18 cellular contexts compared by ENCODE assay signal in the genomic region with DNA sequence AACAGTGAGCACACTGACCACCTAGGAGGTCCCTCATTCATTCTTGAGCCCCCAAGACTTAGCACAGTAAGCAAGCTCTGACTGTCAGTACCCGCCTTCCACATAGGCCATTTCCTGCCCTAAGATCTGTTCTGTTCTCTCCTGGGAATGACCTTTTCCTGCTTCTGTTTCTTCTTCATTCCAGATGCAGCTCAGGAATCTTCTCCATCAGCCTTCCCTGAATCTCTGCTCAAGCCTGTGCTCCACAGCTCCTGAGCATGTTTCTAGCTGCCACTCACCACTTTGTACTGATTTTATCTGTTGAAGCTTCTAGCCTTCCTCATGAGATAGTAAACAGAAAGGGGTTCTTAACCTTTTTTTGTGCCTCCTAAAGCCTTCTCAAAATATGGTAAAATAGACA. TPM values are rescaled to one million over a fixed set of nuclear protein-coding genes. Genes with fewer than 3 reads are reported as not detected.
DNase-seq lines count a peak whose midpoint lies in the region; ATAC-seq, FAIRE-seq and TF ChIP-seq lines count a peak whose summit lies in the region.
"Had no signal": no experiment of that assay in that cellular context is flagged by ENCODE, and none has a peak within 500 bp of the region (broad histone marks: within the 10 kb centered on the region; RNA-seq: fewer than 3 reads in every experiment).

No MANE protein-coding gene starts in this region.

- intact Hi-C loops in spleen (cut with DNase I; ENCODE audit: low total_unique reads), result no loop called here
- intact Hi-C loops in kidney (cut with DNase I), result no loop called here

- ATAC-seq in activated T-helper 17 cell treated with anti-CD3 and anti-CD28 coated beads, Interleukin-2, amount 50 U/mL, for 72 hours (replicated peaks), result no peak
- ATAC-seq: activated CD4-positive, CD25-positive, alpha-beta regulatory T cell treated with anti-CD3 and anti-CD28 coated beads, Interleukin-2, amount 50 U/mL, for 24 hours; activated T-cell treated with anti-CD3 and anti-CD28 coated beads, Interleukin-2, amount 50 U/mL, for 4 hours; body of pancreas; gastrocnemius medialis; PC-3 had no signal

- peak overlapping the region; percentile 54 for H2AFZ ChIP-seq in fibroblast of lung (ENCODE audit: low read length)

- no peak for TF ChIP-seq EP300 in suprapubic skin (IDR thresholded peaks at IDR 0.05)

- H3K4me3 Mint-ChIP-seq in activated naive CD4-positive, alpha-beta T cell treated with anti-CD3 and anti-CD28 coated beads, Interleukin-2, amount 10 ng/mL, durations not matched to agents 7 days and 5 days, result no peak overlapping the region
- no peak overlapping the region for H3K4me3 Mint-ChIP-seq in activated T-helper 17 cell treated with anti-CD3 and anti-CD28 coated beads, Interleukin-2, amount 50 U/mL, for 72 hours
- H3K4me3 Mint-ChIP-seq: activated T-cell treated with anti-CD3 and anti-CD28 coated beads, Interleukin-2, amount 50 U/mL, for 4 hours; stimulated activated naive CD8-positive, alpha-beta T cell treated with anti-CD3 and anti-CD28 coated beads, Interleukin-15, Interleukin-2, amounts not matched to agents 100 ng/mL and 50 ng/mL, for 24 hours had no signal

- peak overlapping the region; percentile 62 for H3K27ac ChIP-seq in fibroblast of lung (ENCODE audit: insufficient read depth, low read length)
- peak overlapping the region in 6 of 8 donors; percentile 60 to 90 (median 80) for H3K27ac ChIP-seq in spleen
- H3K27ac ChIP-seq in suprapubic skin, result no peak overlapping the region
- H3K27ac ChIP-seq in kidney (ENCODE audit: low read depth in 2 of 2, low read length in 2 of 2), result no peak overlapping the region
- H3K27ac ChIP-seq: gastrocnemius medialis had no signal

- H3K4me1 ChIP-seq in fibroblast of lung (ENCODE audit: control insufficient read depth, extremely low read depth, insufficient read depth, low read length) (peaks cover 10% of the 10 kb centered on the region), spleen (peaks cover 0 to 53% (median 27%) of the 10 kb centered on the region in 6 donors), suprapubic skin (peaks cover 8% of the 10 kb centered on the region), kidney (ENCODE audit: control insufficient read depth in 1 of 2, insufficient read depth in 1 of 2, low read depth in 1 of 2, low read length in 2 of 2) (no peaks in the 10 kb centered on the region)
- H3K4me1 ChIP-seq: body of pancreas, gastrocnemius medialis had no signal

- H4K20me1 ChIP-seq in fibroblast of lung (ENCODE audit: control insufficient read depth, extremely low read depth, insufficient read depth, low read length), result no peaks in the 10 kb centered on the region

- H3K9ac ChIP-seq in fibroblast of lung (ENCODE audit: insufficient read depth, low read length) (no peak overlapping the region), kidney (ENCODE audit: low read length in 2 of 2) (no peak overlapping the region)

- peak overlapping the region; percentile 73 for H3K27ac Mint-ChIP-seq in activated naive CD4-positive, alpha-beta T cell treated with anti-CD3 and anti-CD28 coated beads, Interleukin-2, amount 10 ng/mL, durations not matched to agents 7 days and 5 days
- peak overlapping the region; percentile 63 for H3K27ac Mint-ChIP-seq in activated T-helper 17 cell treated with anti-CD3 and anti-CD28 coated beads, Interleukin-2, amount 50 U/mL, for 72 hours
- H3K27ac Mint-ChIP-seq: stimulated activated naive CD8-positive, alpha-beta T cell treated with anti-CD3 and anti-CD28 coated beads, Interleukin-15, Interleukin-2, amounts not matched to agents 100 ng/mL and 50 ng/mL, for 24 hours had no signal

- H3K27me3 Mint-ChIP-seq in activated naive CD4-positive, alpha-beta T cell treated with anti-CD3 and anti-CD28 coated beads, Interleukin-2, amount 10 ng/mL, durations not matched to agents 7 days and 5 days, result no peaks in the 10 kb centered on the region
- H3K27me3 Mint-ChIP-seq in activated T-helper 17 cell treated with anti-CD3 and anti-CD28 coated beads, Interleukin-2, amount 50 U/mL, for 72 hours, result no peaks in the 10 kb centered on the region
- H3K27me3 Mint-ChIP-seq: stimulated activated naive CD8-positive, alpha-beta T cell treated with anti-CD3 and anti-CD28 coated beads, Interleukin-15, Interleukin-2, amounts not matched to agents 100 ng/mL and 50 ng/mL, for 24 hours had no signal

- TF ChIP-seq CTCF in fibroblast of lung (conservative IDR thresholded peaks at IDR 0.05 in 1 of 2, IDR thresholded peaks at IDR 0.05 in 1 of 2; ENCODE audit: low read depth in 1 of 2, low read length in 2 of 2) (no peak), spleen (IDR thresholded peaks at IDR 0.05 in 8 of 11, conservative IDR thresholded peaks at IDR 0.05 in 3 of 11) (no peak), suprapubic skin (IDR thresholded peaks at IDR 0.05) (no peak), kidney (IDR thresholded peaks at IDR 0.05; ENCODE audit: borderline replicate concordance, extremely low read depth, insufficient read depth) (no peak)

- peaks cover 1% of the 10 kb centered on the region for H3K36me3 Mint-ChIP-seq in activated naive CD4-positive, alpha-beta T cell treated with anti-CD3 and anti-CD28 coated beads, Interleukin-2, amount 10 ng/mL, durations not matched to agents 7 days and 5 days
- H3K36me3 Mint-ChIP-seq in activated T-helper 17 cell treated with anti-CD3 and anti-CD28 coated beads, Interleukin-2, amount 50 U/mL, for 72 hours (ENCODE audit: low read depth), result no peaks in the 10 kb centered on the region

- no peak for DNase-seq in activated naive CD4-positive, alpha-beta T cell treated with anti-CD3 and anti-CD28 coated beads, Interleukin-2, amount 10 ng/mL, durations not matched to agents 7 days and 5 days
- DNase-seq in activated naive CD4-positive, alpha-beta T cell treated with Interleukin-2 at 50 U/mL for 16 hours, result no peak
- DNase-seq in fibroblast of lung (ENCODE audit: low read depth in 2 of 2), result no peak
- no peak for DNase-seq in spleen
- DNase-seq in suprapubic skin (ENCODE audit: low spot score in 2 of 2), result no peak
- DNase-seq in GM03348 (ENCODE audit: low spot score), result no peak
- DNase-seq in kidney, result no peak
- DNase-seq: activated T-cell treated with anti-CD3 and anti-CD28 coated beads, Interleukin-2, amount 50 U/mL, for 4 hours; body of pancreas; effector CD8-positive, alpha-beta T cell; gastrocnemius medialis; KG1; NCI-H526; occipital lobe; PC-3 had no signal

- H3K4me3 ChIP-seq in fibroblast of lung (replicated peaks in 1 of 4; ENCODE audit: control extremely low read depth in 1 of 4, insufficient read depth in 1 of 4, low read depth in 3 of 4, low read length in 4 of 4) (no peak overlapping the region), spleen (peak overlapping the region in 1 of 8 donors; percentile 33), suprapubic skin (no peak overlapping the region), kidney (ENCODE audit: low read length in 2 of 2) (no peak overlapping the region)
- H3K4me3 ChIP-seq: body of pancreas, gastrocnemius medialis had no signal

- H3K4me1 Mint-ChIP-seq in activated naive CD4-positive, alpha-beta T cell treated with anti-CD3 and anti-CD28 coated beads, Interleukin-2, amount 10 ng/mL, durations not matched to agents 7 days and 5 days, result peaks cover 47% of the 10 kb centered on the region
- H3K4me1 Mint-ChIP-seq in activated T-helper 17 cell treated with anti-CD3 and anti-CD28 coated beads, Interleukin-2, amount 50 U/mL, for 72 hours, result peaks cover 15% of the 10 kb centered on the region

- H3K27me3 ChIP-seq in fibroblast of lung (ENCODE audit: control insufficient read depth, insufficient read depth, low read length) (no peaks in the 10 kb centered on the region), spleen (replicated peaks in 1 of 7) (no peaks in the 10 kb centered on the region), suprapubic skin (no peaks in the 10 kb centered on the region)
- H3K27me3 ChIP-seq: body of pancreas, gastrocnemius medialis had no signal

- FAIRE-seq in kidney (lab: Jason Lieb, UNC), result no peak

- H3K9me3 Mint-ChIP-seq in activated naive CD4-positive, alpha-beta T cell treated with anti-CD3 and anti-CD28 coated beads, Interleukin-2, amount 10 ng/mL, durations not matched to agents 7 days and 5 days, result no peaks in the 10 kb centered on the region
- H3K9me3 Mint-ChIP-seq in activated T-helper 17 cell treated with anti-CD3 and anti-CD28 coated beads, Interleukin-2, amount 50 U/mL, for 72 hours, result no peaks in the 10 kb centered on the region
- H3K9me3 Mint-ChIP-seq: activated T-cell treated with anti-CD3 and anti-CD28 coated beads, Interleukin-2, amount 50 U/mL, for 4 hours; stimulated activated naive CD8-positive, alpha-beta T cell treated with anti-CD3 and anti-CD28 coated beads, Interleukin-15, Interleukin-2, amounts not matched to agents 100 ng/mL and 50 ng/mL, for 24 hours had no signal

- H3K9me3 ChIP-seq in fibroblast of lung (ENCODE audit: control insufficient read depth, insufficient read depth, low read depth, low read length) (no peaks in the 10 kb centered on the region), spleen (no peaks in the 10 kb centered on the region), suprapubic skin (no peaks in the 10 kb centered on the region), kidney (ENCODE audit: control insufficient read depth in 1 of 2, low read length in 2 of 2) (no peaks in the 10 kb centered on the region)
- H3K9me3 ChIP-seq: body of pancreas, gastrocnemius medialis had no signal

- no peak overlapping the region for H3K4me2 ChIP-seq in fibroblast of lung (ENCODE audit: extremely low read depth, insufficient read depth, low read length)

- no peaks in the 10 kb centered on the region for H3K36me3 ChIP-seq in fibroblast of lung (ENCODE audit: control insufficient read depth, insufficient read depth, low read length)
- H3K36me3 ChIP-seq in spleen, result no peaks in the 10 kb centered on the region
- H3K36me3 ChIP-seq in suprapubic skin, result no peaks in the 10 kb centered on the region
- H3K36me3 ChIP-seq in kidney (ENCODE audit: control insufficient read depth in 1 of 2, insufficient read depth in 2 of 2, low read length in 2 of 2), result no peaks in the 10 kb centered on the region
- H3K36me3 ChIP-seq: gastrocnemius medialis had no signal

- 53 to 81% (median 68%) methylated on average over 1 of the region's 1 CpG for WGBS in spleen, 5 donors
- WGBS in suprapubic skin, result 75% methylated on average over 1 of the region's 1 CpG

- TF ChIP-seq POLR2A in spleen (IDR thresholded peaks at IDR 0.05) (no peak), suprapubic skin (IDR thresholded peaks at IDR 0.05) (no peak)

- CTCF ChIA-PET in activated naive CD4-positive, alpha-beta T cell treated with anti-CD3 and anti-CD28 coated beads, Interleukin-2, amount 10 ng/mL, durations not matched to agents 7 days and 5 days (lab: Charles Lee), result no interaction called here

- no peaks in the 10 kb centered on the region for H3K79me2 ChIP-seq in fibroblast of lung (ENCODE audit: control insufficient read depth, insufficient read depth, low read length)

RNA-seq across cellular contexts. Expression of a gene that starts 56.6 kb away (rescaled TPM):
- 10 to 100 TPM; 13.1 to 15.8 TPM for total RNA-seq in activated T-helper 17 cell treated with anti-CD3 and anti-CD28 coated beads, Interleukin-2, amount 50 U/mL, for 72 hours
- total RNA-seq in fibroblast of lung (32.9 and 39.0 TPM in 2 replicates), spleen (10 to 100 TPM; 20.0 to 34.8 (median 23.1) TPM), suprapubic skin (1 to 10 TPM; 4.5 to 9.4 (median 8.2) TPM), kidney (13.1 TPM)
- polyA plus RNA-seq in fibroblast of lung (11.1 and 14.0 TPM in 2 replicates), spleen (1 to 10 TPM; 4.4 to 6.3 (median 5.2) TPM), kidney (ENCODE audit: insufficient read depth, low read depth, low replicate concordance) (4.0 TPM)
- polyA plus RNA-seq in fibroblast of lung (2012), result 12.8 and 16.3 TPM in 2 replicates
- 7.0 and 14.8 TPM in 2 replicates for polyA minus RNA-seq in fibroblast of lung (ENCODE audit: low replicate concordance)

Comparison
In these comparisons a context has a peak if more than half of its experiments do, and no peak if none do; other contexts are left out.
1. H3K27ac ChIP-seq: peak in fibroblast of lung (single experiment) and spleen (6 of 8); none in suprapubic skin (single experiment) and kidney (0 of 2).